ENCODE assay signal across 17 cellular contexts in genomic region chr12:79674629-79675028, GRCh38. TPM values are rescaled to one million over a fixed set of nuclear protein-coding genes. Genes with fewer than 3 reads are reported as not detected.
DNase-seq lines count a peak whose midpoint lies in the region; ATAC-seq, FAIRE-seq and TF ChIP-seq lines count a peak whose summit lies in the region.
"Had no signal": no experiment of that assay in that cellular context is flagged by ENCODE, and none has a peak within 500 bp of the region (broad histone marks: within the 10 kb centered on the region; RNA-seq: fewer than 3 reads in every experiment).

No MANE protein-coding gene starts in this region.

- no peak overlapping the region for H3K9ac ChIP-seq in GM12878 (ENCODE audit: control insufficient read depth, insufficient read depth, low read length)
- H3K9ac ChIP-seq: parathyroid adenoma had no signal

- H3K27me3 ChIP-seq in GM12878 (replicated peaks in 1 of 2; ENCODE audit: control insufficient read depth in 2 of 2, insufficient read depth in 2 of 2, low read length in 1 of 2), result no peaks in the 10 kb centered on the region
- no peaks in the 10 kb centered on the region for H3K27me3 ChIP-seq in esophagus squamous epithelium

- no peak for TF ChIP-seq CTCF in GM12878 (IDR thresholded peaks at IDR 0.05 in 2 of 3, conservative IDR thresholded peaks at IDR 0.05 in 1 of 3; ENCODE audit: control insufficient read depth in 2 of 3, extremely low read depth in 1 of 3, insufficient read depth in 1 of 3, low read depth in 3 of 3, low read length in 3 of 3)
- no peak for TF ChIP-seq CTCF in esophagus squamous epithelium (IDR thresholded peaks at IDR 0.05)

- H3K9me3 ChIP-seq in GM12878 (replicated peaks; ENCODE audit: control insufficient read depth, insufficient read depth, low read length), result peaks cover 10% of the 10 kb centered on the region; the same call in 2 of the 3 replicates
- no peaks in the 10 kb centered on the region for H3K9me3 ChIP-seq in esophagus squamous epithelium
- H3K9me3 ChIP-seq: Caco-2 had no signal

- no TSS peak for BruUV-seq in GM12878 (replicated peaks; lab: Mats Ljungman, UMichigan)

- peak; percentile 28 for ATAC-seq in GM12878
- ATAC-seq: stimulated activated naive CD8-positive, alpha-beta T cell treated with anti-CD3 and anti-CD28 coated beads, Interleukin-15, Interleukin-2, amounts not matched to agents 100 U/mL and 50 U/mL, for 24 hours had no signal

- no peak for FAIRE-seq in GM12878 (lab: Jason Lieb, UNC)
- FAIRE-seq: small intestine had no signal

- SMC1A ChIA-PET in GM12878 (lab: Charles Lee; ENCODE audit: uncharacterized antibody, unreplicated experiment), result interaction anchor here (1.1 to 2.3 kb wide), 3 partner anchors 12 to 31 kb away, joined by 4 to 14 read pairs (median 10); no protein-coding TSS in a partner anchor

- no peak overlapping the region for H3K4me2 ChIP-seq in GM12878 (ENCODE audit: control insufficient read depth, insufficient read depth)

- H3K27ac ChIP-seq in GM12878 (ENCODE audit: control insufficient read depth, insufficient read depth) (no peak overlapping the region), esophagus squamous epithelium (no peak overlapping the region)
- H3K27ac ChIP-seq: parathyroid adenoma, WERI-Rb-1 had no signal

- H3K36me3 ChIP-seq in GM12878 (ENCODE audit: control insufficient read depth in 2 of 2, insufficient read depth in 2 of 2, low read length in 1 of 2) (no peaks in the 10 kb centered on the region), esophagus squamous epithelium (no peaks in the 10 kb centered on the region)
- H3K36me3 ChIP-seq: WERI-Rb-1 had no signal

- TF ChIP-seq EP300 in GM12878 (IDR thresholded peaks at IDR 0.05; ENCODE audit: borderline replicate concordance in 1 of 2, control insufficient read depth in 1 of 2, low read depth in 2 of 2, low read length in 2 of 2), result no peak

- TF ChIP-seq POLR2A in GM12878 (IDR thresholded peaks at IDR 0.05; ENCODE audit: low read depth, low read length) (no peak), esophagus squamous epithelium (IDR thresholded peaks at IDR 0.05) (no peak)

- H3K79me2 ChIP-seq in GM12878 (ENCODE audit: control insufficient read depth, insufficient read depth, low read length), result peaks cover 50% of the 10 kb centered on the region

- in situ Hi-C loops in GM12878 (cut with MboI), result no loop called here

- 50% methylated on average over 3 of the region's 3 CpGs for WGBS in GM12878 (ENCODE audit: insufficient coverage, insufficient replicate concordance, low lambda C conversion rate, missing lambda C conversion rate)
- WGBS in esophagus squamous epithelium, 2 donors, result 43 to 59% methylated on average over 3 of the region's 3 CpGs

- POLR2A ChIA-PET in GM12878 (lab: Charles Lee), result no interaction called here

- DNase-seq in EL (peak; percentile 73), HT1080 (ENCODE audit: low read depth) (peak; percentile 51), GM12878 (ENCODE audit: low read depth, low spot score) (no peak), iris pigment epithelial cell (ENCODE audit: low read depth) (peak; percentile 75), UCSD-AML1 (lab: John Stamatoyannopoulos, UW; ENCODE audit: unreplicated experiment) (no peak), DMS114 treated with DMSO at 0.1 percent for 48 hours (lab: John Stamatoyannopoulos, UW; ENCODE audit: unreplicated experiment) (no peak), esophagus squamous epithelium (lab: John Stamatoyannopoulos, UW) (no peak), NOMO-1 (lab: John Stamatoyannopoulos, UW; ENCODE audit: unreplicated experiment in 2 of 2) (no peak)
- DNase-seq: Caco-2; dermis blood vessel endothelial cell; NCI-H2029; NCI-H69; RPMI8226; small intestine; stimulated activated naive CD8-positive, alpha-beta T cell treated with anti-CD3 and anti-CD28 coated beads, Interleukin-15, Interleukin-2, amounts not matched to agents 100 U/mL and 50 U/mL, for 24 hours; WERI-Rb-1 had no signal

- H3K4me1 ChIP-seq in GM12878 (ENCODE audit: control insufficient read depth, insufficient read depth, low read length) (no peaks in the 10 kb centered on the region), esophagus squamous epithelium (peaks cover 5 to 53% (median 7%) of the 10 kb centered on the region in 3 donors)

- TF ChIP-seq RAD21 in GM12878 (IDR thresholded peaks at IDR 0.05; ENCODE audit: insufficient read depth, low read depth, low read length), result no peak

- intact Hi-C loops in GM12878 (cut with micrococcal nuclease; ENCODE audit: unreplicated experiment), result no loop called here
- intact Hi-C loops in esophagus squamous epithelium (cut with DNase I), result no loop called here

- RAD21 ChIA-PET in GM12878 (lab: Charles Lee; ENCODE audit: unreplicated experiment), result no interaction called here

- H4K20me1 ChIP-seq in GM12878 (ENCODE audit: control insufficient read depth, insufficient read depth), result no peaks in the 10 kb centered on the region

- no peak overlapping the region for H2AFZ ChIP-seq in GM12878 (ENCODE audit: control insufficient read depth, low read depth, low read length)
- H2AFZ ChIP-seq: parathyroid adenoma had no signal

- H3K4me3 ChIP-seq in GM12878 (no peak overlapping the region), esophagus squamous epithelium (no peak overlapping the region)

- CTCF ChIA-PET in GM12878 (lab: Yijun Ruan, JAX), result interaction anchor here (1.3 kb wide), 1 partner anchor 14 kb away, joined by 3 read pairs; no protein-coding TSS in a partner anchor

TF ChIP-seq in GM12878, 131 proteins besides CTCF, POLR2A, EP300 and RAD21 (continues in another document):
- TF ChIP-seq IRF5 (IDR thresholded peaks at IDR 0.05; ENCODE audit: borderline replicate concordance), result no peak
- no peak for TF ChIP-seq TAF1 (IDR thresholded peaks at IDR 0.05; ENCODE audit: borderline replicate concordance, low read depth, low read length)
- peak; percentile 98 for TF ChIP-seq CBX5 (IDR thresholded peaks at IDR 0.05; ENCODE audit: low read depth)
- TF ChIP-seq HDAC6 (IDR thresholded peaks at IDR 0.05; ENCODE audit: unreplicated experiment), result no peak
- TF ChIP-seq ATF7 (IDR thresholded peaks at IDR 0.05; ENCODE audit: low read depth), result peak; percentile 57
- no peak for TF ChIP-seq MLLT1 (IDR thresholded peaks at IDR 0.05)
- no peak for TF ChIP-seq NFXL1 (IDR thresholded peaks at IDR 0.05; ENCODE audit: borderline replicate concordance)
- TF ChIP-seq JUNB (IDR thresholded peaks at IDR 0.05), result peak; percentile 75
- peak; percentile 33; the same call in 1 of the 2 replicates for TF ChIP-seq IRF4 (IDR thresholded peaks at IDR 0.05; ENCODE audit: low read depth, low read length)
- peak in 1 of 2 experiments; percentile 29; a peak in 3 of 4 replicates for TF ChIP-seq IKZF2 (IDR thresholded peaks at IDR 0.05)

RNA-seq across cellular contexts. Expression of gene PAWR, which starts 16.1 kb away (rescaled TPM):
- total RNA-seq in HT1080 (2014; rRNA removed; shearing (Covaris generic)), result 153 and 223 TPM in 2 replicates
- 31.6 and 40.6 TPM in 2 replicates for polyA plus RNA-seq in HT1080 (2015; cell fraction: cytosol; rRNA removed)
- polyA plus RNA-seq in HT1080 (2015; cell fraction: nucleus; rRNA removed), result 60.1 and 71.0 TPM in 2 replicates
- 153 and 161 TPM in 2 replicates for total RNA-seq in GM12878 (2013; cell fraction: nucleolus; rRNA removed)
- total RNA-seq in GM12878 (2014; rRNA removed), result 48.4 and 53.6 TPM in 2 replicates
- total RNA-seq in GM12878 (2014; rRNA removed; fragmentation: Illumina TruSeq; extraction: Trizol), result 25.5 and 28.2 TPM in 2 replicates
- total RNA-seq in GM12878 (2021), result 69.5 and 70.6 TPM in 2 replicates
- polyA plus RNA-seq in GM12878 (2011; ENCODE audit: low read depth), result 3.9 TPM
- polyA plus RNA-seq in GM12878 (2011; rRNA removed), result 22.9 and 38.8 TPM in 2 replicates
- 5.2 and 7.5 TPM in 2 replicates for polyA plus RNA-seq in GM12878 (2011; cell fraction: cytosol; rRNA removed)
- 17.8 and 23.1 TPM in 2 replicates for polyA plus RNA-seq in GM12878 (2011; cell fraction: nucleus; rRNA removed)
- 12.4 and 13.4 TPM in 2 replicates for polyA plus RNA-seq in GM12878 (2012)
- polyA plus RNA-seq in GM12878 (2014; fragmentation: Illumina TruSeq; extraction: Trizol), result 19.3 and 29.4 TPM in 2 replicates
- polyA plus RNA-seq in GM12878 (2014; fragmentation: Nextera tagmentation; extraction: Ambion mirVana), result 10 to 100 TPM in 1 of 2 experiments, 1 to 10 TPM in 1; 8.1 to 10.0 TPM
- polyA plus RNA-seq in GM12878 (2014; rRNA removed), result 32.5 and 34.9 TPM in 2 replicates
- polyA plus RNA-seq in GM12878 (2016; fragmentation: Nextera tagmentation; extraction: Ambion mirVana), result 10 to 100 TPM; 18.5 to 27.7 TPM
- 10.3 and 14.3 TPM in 2 replicates for polyA minus RNA-seq in GM12878 (2011; rRNA and poly(A)+ RNA removed)
- 6.8 and 8.0 TPM in 2 replicates for polyA minus RNA-seq in GM12878 (2011; cell fraction: cytosol; rRNA and poly(A)+ RNA removed)
- polyA minus RNA-seq in GM12878 (2011; cell fraction: nucleus; rRNA and poly(A)+ RNA removed), result 24.2 and 41.6 TPM in 2 replicates
- 10 to 100 TPM; 44.3 to 67.3 (median 48.5) TPM for total RNA-seq in esophagus squamous epithelium

Comparison
In these comparisons a context has a peak if more than half of its experiments do, and no peak if none do; other contexts are left out.
1. DNase-seq: peak in EL (single experiment), HT1080 (single experiment) and iris pigment epithelial cell (single experiment); none in GM12878 (single experiment), UCSD-AML1 (single experiment), DMS114 treated with DMSO at 0.1 percent for 48 hours (single experiment), esophagus squamous epithelium (single experiment) and NOMO-1 (0 of 2).